In genomic region chr9:108600896-108601295, GRCh38 we compare ENCODE assay signal across 8 cellular contexts.
"Had no signal": no experiment of that assay in that cellular context is flagged by ENCODE, and none has a peak within 500 bp of the region (broad histone marks: within the 10 kb centered on the region; RNA-seq: fewer than 3 reads in every experiment).

No MANE protein-coding gene starts in this region.

- H3K4me1 Mint-ChIP-seq: IgD-negative memory B cell had no signal

- H3K4me3 ChIP-seq: K562 had no signal

- H3K9ac ChIP-seq: KMS-11 had no signal

- H3K4me3 Mint-ChIP-seq: IgD-negative memory B cell had no signal

- H3K27ac Mint-ChIP-seq: IgD-negative memory B cell had no signal

- ATAC-seq: HepG2, K562 had no signal

- H3K27me3 Mint-ChIP-seq: IgD-negative memory B cell had no signal

- DNase-seq: IMR-90, KBM-7, KG1 had no signal

- H3K9me3 Mint-ChIP-seq: IgD-negative memory B cell had no signal

- H3K36me3 Mint-ChIP-seq: IgD-negative memory B cell had no signal

- H3K27ac ChIP-seq: HL-60, KMS-11 had no signal

- H3K4me2 ChIP-seq: KMS-11 had no signal
